9 cellular contexts compared by ENCODE assay signal in genomic region chr10:101050206-101051069, GRCh38. TPM values are rescaled to one million over a fixed set of nuclear protein-coding genes. Genes with fewer than 3 reads are reported as not detected.
DNase-seq lines count a peak whose midpoint lies in the region; ATAC-seq, FAIRE-seq and TF ChIP-seq lines count a peak whose summit lies in the region.
"Had no signal": no experiment of that assay in that cellular context is flagged by ENCODE, and none has a peak within 500 bp of the region (broad histone marks: within the 10 kb centered on the region; RNA-seq: fewer than 3 reads in every experiment).

No MANE protein-coding gene starts in this region.

- H3K36me3 Mint-ChIP-seq in activated T-helper 17 cell treated with anti-CD3 and anti-CD28 coated beads, Interleukin-2, amount 50 U/mL, for 72 hours (ENCODE audit: low read depth): no peaks in the 10 kb centered on the region

- WGBS in pancreas, 2 donors: 5% methylated on average over 40 to 42 of the region's 42 CpGs

- FAIRE-seq in pancreas (lab: Jason Lieb, UNC): no peak
- FAIRE-seq: endometrium had no signal

- peaks cover 41% of the 10 kb centered on the region for H3K27me3 Mint-ChIP-seq in activated T-helper 17 cell treated with anti-CD3 and anti-CD28 coated beads, Interleukin-2, amount 50 U/mL, for 72 hours

- no peak overlapping the region for H2AFZ ChIP-seq in PC-9

- H3K9me3 ChIP-seq in PC-9 (ENCODE audit: insufficient read depth, low read depth) (no peaks in the 10 kb centered on the region), pancreas (no peaks in the 10 kb centered on the region)

- POLR2A ChIA-PET in PC-9 (lab: Charles Lee; ENCODE audit: unreplicated experiment): interaction anchor here (0.6 kb wide), 1 partner anchor 17 kb away, joined by 3 read pairs; no protein-coding TSS in a partner anchor

- H3K27ac Mint-ChIP-seq in activated T-helper 17 cell treated with anti-CD3 and anti-CD28 coated beads, Interleukin-2, amount 50 U/mL, for 72 hours: no peak overlapping the region

- no peaks in the 10 kb centered on the region for H3K9me3 Mint-ChIP-seq in activated T-helper 17 cell treated with anti-CD3 and anti-CD28 coated beads, Interleukin-2, amount 50 U/mL, for 72 hours

- CTCF ChIA-PET in PC-9 (lab: Charles Lee): interaction anchor here (0.6 to 1.5 kb wide), 7 partner anchors 9 to 172 kb away, joined by 3 to 13 read pairs (median 5); no protein-coding TSS in a partner anchor

- no peaks in the 10 kb centered on the region for H3K27me3 ChIP-seq in PC-9 (ENCODE audit: insufficient read depth, low read depth)
- peaks cover 45% of the 10 kb centered on the region for H3K27me3 ChIP-seq in foreskin keratinocyte
- H3K27me3 ChIP-seq in pancreas: peaks cover 0 to 9% (median 3%) of the 10 kb centered on the region in 4 donors

- H3K27ac ChIP-seq in PC-9: no peak overlapping the region
- no peak overlapping the region for H3K27ac ChIP-seq in foreskin keratinocyte
- H3K27ac ChIP-seq in pancreas: no peak overlapping the region

- peaks cover 15% of the 10 kb centered on the region for H3K4me1 Mint-ChIP-seq in activated T-helper 17 cell treated with anti-CD3 and anti-CD28 coated beads, Interleukin-2, amount 50 U/mL, for 72 hours

- no peaks in the 10 kb centered on the region; the same call in 1 of the 2 replicates for H3F3A ChIP-seq in PC-9 (ENCODE audit: insufficient read depth, low read depth)

- ATAC-seq in HG03432 (IDR thresholded peaks at IDR 0.05; ENCODE audit: unreplicated experiment) (peak; percentile 66), foreskin keratinocyte (peak; percentile 56), pancreas (peak; percentile 94 to 98 (median 94)), HG03039 (IDR thresholded peaks at IDR 0.05; ENCODE audit: unreplicated experiment) (no peak), HG03571 (IDR thresholded peaks at IDR 0.05; ENCODE audit: unreplicated experiment) (no peak)
- peak; percentile 84 for ATAC-seq in activated T-helper 17 cell treated with anti-CD3 and anti-CD28 coated beads, Interleukin-2, amount 50 U/mL, for 72 hours (replicated peaks)

- DNase-seq in GM12865 (ENCODE audit: low read depth) (peak; percentile 66), PC-9 (peak in 1 of 2 experiments; percentile 67), foreskin keratinocyte (no peak), pancreas (peak; percentile 61 to 95 (median 81))

- H4K20me1 ChIP-seq in PC-9 (ENCODE audit: insufficient read depth): no peaks in the 10 kb centered on the region

- no peak overlapping the region; the same call in 1 of the 2 replicates for H3K4me3 ChIP-seq in GM12865 (ENCODE audit: low read depth, low read length)
- H3K4me3 ChIP-seq in PC-9: peak overlapping the region; percentile 24; the same call in 1 of the 2 replicates
- peak overlapping the region in 2 of 4 donors; percentile 35 to 44 for H3K4me3 ChIP-seq in pancreas

- TF ChIP-seq CTCF in GM12865 (IDR thresholded peaks at IDR 0.05; ENCODE audit: insufficient read depth, low read depth, low read length, missing control alignments): peak; percentile 88
- peak; percentile 82 for TF ChIP-seq CTCF in PC-9 (conservative IDR thresholded peaks at IDR 0.05)
- TF ChIP-seq CTCF in foreskin keratinocyte (conservative IDR thresholded peaks at IDR 0.05): peak; percentile 85
- TF ChIP-seq CTCF in pancreas (IDR thresholded peaks at IDR 0.05): peak; percentile 68 to 91 (median 81)

- no peaks in the 10 kb centered on the region for H3K9me2 ChIP-seq in PC-9 (ENCODE audit: insufficient read depth)

- H3K4me2 ChIP-seq in PC-9: peak overlapping the region; percentile 58

- H3K79me2 ChIP-seq in PC-9 (ENCODE audit: low read depth): no peaks in the 10 kb centered on the region

- BruUV-seq in PC-9 (replicated peaks; lab: Mats Ljungman, UMichigan): no TSS peak

- peak overlapping the region; percentile 13 for H3K4me3 Mint-ChIP-seq in activated T-helper 17 cell treated with anti-CD3 and anti-CD28 coated beads, Interleukin-2, amount 50 U/mL, for 72 hours

- no peaks in the 10 kb centered on the region for H3K36me3 ChIP-seq in PC-9 (ENCODE audit: low read depth)
- no peaks in the 10 kb centered on the region for H3K36me3 ChIP-seq in pancreas

- intact Hi-C loops in PC-9 (cut with micrococcal nuclease; ENCODE audit: unreplicated experiment): no loop called here
- intact Hi-C loops in pancreas (cut with DNase I): no loop called here

- peaks cover 4% of the 10 kb centered on the region; the same call in 1 of the 2 replicates for H3K4me1 ChIP-seq in PC-9 (replicated peaks; ENCODE audit: insufficient read depth)
- peaks cover 3% of the 10 kb centered on the region for H3K4me1 ChIP-seq in foreskin keratinocyte
- H3K4me1 ChIP-seq in pancreas: no peaks in the 10 kb centered on the region

RNA-seq across cellular contexts. Expression of gene KAZALD1, which starts 11.4 kb away (rescaled TPM):
- total RNA-seq in PC-9 (2021) (19.7 and 21.2 TPM in 2 replicates), foreskin keratinocyte (0.27 and 0.32 TPM in 2 replicates), pancreas (1 to 10 TPM in 2 of 6 donors, under 1 TPM in 4; 0.19 to 1.5 (median 0.67) TPM)
- total RNA-seq in activated T-helper 17 cell treated with anti-CD3 and anti-CD28 coated beads, Interleukin-2, amount 50 U/mL, for 72 hours: under 1 TPM; 0.45 to 0.71 TPM
- polyA plus RNA-seq in foreskin keratinocyte (0.26 and 0.37 TPM in 2 replicates), pancreas (1 to 10 TPM; 1.3 to 1.6 TPM)

RNA-seq across cellular contexts. Expression of gene SFXN3, which starts 19.4 kb away (rescaled TPM):
- 30.6 and 35.2 TPM in 2 replicates for total RNA-seq in PC-9 (2021)
- total RNA-seq in activated T-helper 17 cell treated with anti-CD3 and anti-CD28 coated beads, Interleukin-2, amount 50 U/mL, for 72 hours: 100 to 1,000 TPM in 1 of 2 donors, 10 to 100 TPM in 1; 45.9 to 150 TPM
- total RNA-seq in foreskin keratinocyte: 38.8 and 46.0 TPM in 2 replicates
- 24.1 and 27.9 TPM in 2 replicates for polyA plus RNA-seq in foreskin keratinocyte
- 10 to 100 TPM in 5 of 6 donors, 1 to 10 TPM in 1; 8.2 to 33.5 (median 13.8) TPM for total RNA-seq in pancreas
- polyA plus RNA-seq in pancreas: 10 to 100 TPM; 19.2 to 19.3 TPM

RNA-seq across cellular contexts. Expression of gene PDZD7, which starts 19.5 kb away (rescaled TPM):
- 2.3 and 2.8 TPM in 2 replicates for total RNA-seq in PC-9 (2021)
- 1 to 10 TPM in 1 of 2 donors, under 1 TPM in 1; 0.48 to 2.9 TPM for total RNA-seq in activated T-helper 17 cell treated with anti-CD3 and anti-CD28 coated beads, Interleukin-2, amount 50 U/mL, for 72 hours
- total RNA-seq in foreskin keratinocyte: 0.85 TPM in 2 replicates
- polyA plus RNA-seq in foreskin keratinocyte: 0.61 and 0.82 TPM in 2 replicates
- under 1 TPM; 0.18 to 0.49 (median 0.27) TPM for total RNA-seq in pancreas
- under 1 TPM; 0.89 to 0.99 TPM for polyA plus RNA-seq in pancreas

RNA-seq across cellular contexts. Expression of gene LZTS2, which starts 50.8 kb away (rescaled TPM):
- total RNA-seq in PC-9 (2021): 32.5 and 39.5 TPM in 2 replicates
- total RNA-seq in activated T-helper 17 cell treated with anti-CD3 and anti-CD28 coated beads, Interleukin-2, amount 50 U/mL, for 72 hours: 10 to 100 TPM; 15.0 to 24.8 TPM
- total RNA-seq in foreskin keratinocyte: 38.0 and 39.8 TPM in 2 replicates
- 30.5 and 30.9 TPM in 2 replicates for polyA plus RNA-seq in foreskin keratinocyte
- 10 to 100 TPM; 10.5 to 26.5 (median 14.4) TPM for total RNA-seq in pancreas
- 10 to 100 TPM; 41.1 to 52.2 TPM for polyA plus RNA-seq in pancreas

Comparison
In these comparisons a context has a peak if more than half of its experiments do, and no peak if none do; other contexts are left out.
1. DNase-seq: peak in GM12865 (single experiment) and pancreas (6 of 6); none in foreskin keratinocyte (0 of 2).
2. ATAC-seq: peak in HG03432 (single experiment), activated T-helper 17 cell treated with anti-CD3 and anti-CD28 coated beads, Interleukin-2, amount 50 U/mL, for 72 hours (single experiment), foreskin keratinocyte (single experiment) and pancreas (4 of 4); none in HG03039 (single experiment) and HG03571 (single experiment).
3. Peak in every context shown above with its lines, with median percentiles within 50 percentile points of each other: CTCF ChIP-seq.